ENCODE assay signal across 1 cellular context in genomic region chr9:111992523-111992922, GRCh38.
TF ChIP-seq lines count a peak whose summit lies in the region.

No MANE protein-coding gene starts in this region.

TF ChIP-seq in GM12878, 131 proteins besides CTCF, POLR2A, EP300 and RAD21 (continued from another document):
- TF ChIP-seq, protein P1, sequence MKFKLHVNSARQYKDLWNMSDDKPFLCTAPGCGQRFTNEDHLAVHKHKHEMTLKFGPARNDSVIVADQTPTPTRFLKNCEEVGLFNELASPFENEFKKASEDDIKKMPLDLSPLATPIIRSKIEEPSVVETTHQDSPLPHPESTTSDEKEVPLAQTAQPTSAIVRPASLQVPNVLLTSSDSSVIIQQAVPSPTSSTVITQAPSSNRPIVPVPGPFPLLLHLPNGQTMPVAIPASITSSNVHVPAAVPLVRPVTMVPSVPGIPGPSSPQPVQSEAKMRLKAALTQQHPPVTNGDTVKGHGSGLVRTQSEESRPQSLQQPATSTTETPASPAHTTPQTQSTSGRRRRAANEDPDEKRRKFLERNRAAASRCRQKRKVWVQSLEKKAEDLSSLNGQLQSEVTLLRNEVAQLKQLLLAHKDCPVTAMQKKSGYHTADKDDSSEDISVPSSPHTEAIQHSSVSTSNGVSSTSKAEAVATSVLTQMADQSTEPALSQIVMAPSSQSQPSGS (IDR thresholded peaks at IDR 0.05; ENCODE audit: low read length), result peak; percentile 54; the same call in 1 of the 2 replicates
- TF ChIP-seq CREM (IDR thresholded peaks at IDR 0.05; ENCODE audit: low read depth) (0 out of 2 replicates have a peak, but pooled peaks have one; percentile 36), NR2F1 (conservative IDR thresholded peaks at IDR 0.05) (0 out of 2 replicates have a peak, but pooled peaks have one; percentile 14), EGR1 (IDR thresholded peaks at IDR 0.05; ENCODE audit: borderline replicate concordance in 1 of 2, low read depth in 2 of 2, low read length in 2 of 2) (no peak), CBFB (IDR thresholded peaks at IDR 0.05; ENCODE audit: low read depth) (peak; percentile 38; the same call in 1 of the 2 replicates), ZNF592 (IDR thresholded peaks at IDR 0.05) (no peak), ZNF24 (IDR thresholded peaks at IDR 0.05) (no peak), PBX3 (IDR thresholded peaks at IDR 0.05; ENCODE audit: insufficient replicate concordance, low read depth, low read length) (no peak), MXI1 (IDR thresholded peaks at IDR 0.05; ENCODE audit: low read depth, low read length) (0 out of 2 replicates have a peak, but pooled peaks have one; percentile 56), JUND (IDR thresholded peaks at IDR 0.05; ENCODE audit: low read depth, low read length) (no peak), EED (IDR thresholded peaks at IDR 0.05; ENCODE audit: low read depth) (peak; percentile 60; the same call in 1 of the 2 replicates), MLLT1 (IDR thresholded peaks at IDR 0.05) (0 out of 2 replicates have a peak, but pooled peaks have one; percentile 18), ZNF217 (IDR thresholded peaks at IDR 0.05) (no peak), STAT3 (IDR thresholded peaks at IDR 0.05; ENCODE audit: low read depth, low read length) (no peak), ATF7 (IDR thresholded peaks at IDR 0.05; ENCODE audit: low read depth) (peak; percentile 87), ZNF622 (IDR thresholded peaks at IDR 0.05) (no peak), MTA2 (IDR thresholded peaks at IDR 0.05; ENCODE audit: low read depth) (peak; percentile 26; the same call in 1 of the 2 replicates), BHLHE40 (IDR thresholded peaks at IDR 0.05; ENCODE audit: borderline replicate concordance in 1 of 2, low read depth in 2 of 2, low read length in 1 of 2) (peak; percentile 18 to 26; a peak in 1 of 4 replicates), SRF (IDR thresholded peaks at IDR 0.05; ENCODE audit: low read depth in 2 of 2, low read length in 2 of 2) (no peak), ZNF687 (IDR thresholded peaks at IDR 0.05) (peak; percentile 73), NFIC (IDR thresholded peaks at IDR 0.05; ENCODE audit: low read depth, low read length) (peak; percentile 38; the same call in 1 of the 2 replicates), RUNX3 (IDR thresholded peaks at IDR 0.05; ENCODE audit: low read length) (peak; percentile 90), CHD4 (IDR thresholded peaks at IDR 0.05) (no peak), POU2F2 (IDR thresholded peaks at IDR 0.05; ENCODE audit: borderline replicate concordance, low read depth, low read length) (peak; percentile 83; the same call in 2 of the 3 replicates), RFX5 (IDR thresholded peaks at IDR 0.05; ENCODE audit: low read depth, low read length) (no peak), SKIL (IDR thresholded peaks at IDR 0.05; ENCODE audit: low read depth, poor library complexity, severe bottlenecking) (peak; percentile 46), TAF1 (IDR thresholded peaks at IDR 0.05; ENCODE audit: borderline replicate concordance, low read depth, low read length) (no peak), MEF2B (IDR thresholded peaks at IDR 0.05; ENCODE audit: partially characterized antibody, poor library complexity, severe bottlenecking) (no peak), MEF2A (IDR thresholded peaks at IDR 0.05; ENCODE audit: insufficient read depth, low read depth, low read length) (no peak), RELB (IDR thresholded peaks at IDR 0.05; ENCODE audit: low read depth) (peak; percentile 66; the same call in 1 of the 2 replicates)
